9 cellular contexts compared by ENCODE assay signal in genomic region chr14:35229495-35230089, GRCh38.
DNase-seq lines count a peak whose midpoint lies in the region; ATAC-seq and TF ChIP-seq lines count a peak whose summit lies in the region.
"Had no signal": no experiment of that assay in that cellular context is flagged by ENCODE, and none has a peak within 500 bp of the region (broad histone marks: within the 10 kb centered on the region; RNA-seq: fewer than 3 reads in every experiment).

No MANE protein-coding gene starts in this region.

- H3K27ac ChIP-seq in uterus, result no peak overlapping the region

- TF ChIP-seq CTCF in uterus (IDR thresholded peaks at IDR 0.05), result peak in 3 of 4 experiments; percentile 11 to 31 (median 23)

- intact Hi-C loops in uterus (cut with DNase I; ENCODE audit: low total_unique reads), result no loop called here

- no peaks in the 10 kb centered on the region for H3K27me3 Mint-ChIP-seq in stimulated activated naive CD8-positive, alpha-beta T cell treated with anti-CD3 and anti-CD28 coated beads, Interleukin-15, amount 100 ng/mL, for 72 hours
- no peaks in the 10 kb centered on the region for H3K27me3 Mint-ChIP-seq in effector memory CD8-positive, alpha-beta T cell
- H3K27me3 Mint-ChIP-seq: stimulated activated naive CD8-positive, alpha-beta T cell treated with anti-CD3 and anti-CD28 coated beads, Interleukin-15, Interleukin-2, amounts not matched to agents 100 ng/mL and 50 ng/mL, for 24 hours had no signal

- no peak for TF ChIP-seq POLR2A in uterus (IDR thresholded peaks at IDR 0.05)

- DNase-seq in stimulated activated naive CD8-positive, alpha-beta T cell treated with anti-CD3 and anti-CD28 coated beads, Interleukin-15, amount 100 ng/mL, for 72 hours, result no peak
- DNase-seq in stimulated activated naive CD8-positive, alpha-beta T cell treated with anti-CD3 and anti-CD28 coated beads, Interleukin-15, Interleukin-2, amounts not matched to agents 100 U/mL and 50 U/mL, for 24 hours, result no peak
- peak; percentile 17 for DNase-seq in NCI-H526 treated with DMSO at 0.1 percent for 48 hours (lab: John Stamatoyannopoulos, UW)
- DNase-seq in effector memory CD8-positive, alpha-beta T cell, result no peak
- DNase-seq in uterus, result no peak
- DNase-seq in stimulated activated CD4-positive, alpha-beta T cell treated with anti-CD3 and anti-CD28 coated beads, Interleukin-12 subunit alpha, Interleukin-12 subunit beta, amount 100 ng/mL, for 4 hours, result no peak
- DNase-seq in HPDE6-E6E7 (ENCODE audit: extremely low spot score), result no peak

- no peaks in the 10 kb centered on the region for H3K27me3 ChIP-seq in uterus

- peak; percentile 78 for ATAC-seq in stimulated activated naive CD8-positive, alpha-beta T cell treated with anti-CD3 and anti-CD28 coated beads, Interleukin-15, amount 100 ng/mL, for 72 hours
- ATAC-seq in stimulated activated naive CD8-positive, alpha-beta T cell treated with anti-CD3 and anti-CD28 coated beads, Interleukin-15, Interleukin-2, amounts not matched to agents 100 U/mL and 50 U/mL, for 24 hours, result no peak
- peak; percentile 45 for ATAC-seq in effector memory CD8-positive, alpha-beta T cell (replicated peaks)
- ATAC-seq in GM21526 (IDR thresholded peaks at IDR 0.05; ENCODE audit: low FRiP score, unreplicated experiment), result no peak

- peak overlapping the region in 1 of 2 donors; percentile 12 for H3K4me3 Mint-ChIP-seq in stimulated activated naive CD8-positive, alpha-beta T cell treated with anti-CD3 and anti-CD28 coated beads, Interleukin-15, amount 100 ng/mL, for 72 hours
- no peak overlapping the region for H3K4me3 Mint-ChIP-seq in effector memory CD8-positive, alpha-beta T cell
- H3K4me3 Mint-ChIP-seq: stimulated activated naive CD8-positive, alpha-beta T cell treated with anti-CD3 and anti-CD28 coated beads, Interleukin-15, Interleukin-2, amounts not matched to agents 100 ng/mL and 50 ng/mL, for 24 hours had no signal

- H3K36me3 Mint-ChIP-seq in effector memory CD8-positive, alpha-beta T cell (ENCODE audit: insufficient read depth), result no peaks in the 10 kb centered on the region

- H3K4me3 ChIP-seq in uterus, result no peak overlapping the region

- no peaks in the 10 kb centered on the region for H3K4me1 ChIP-seq in uterus

- no peak overlapping the region for H3K27ac Mint-ChIP-seq in stimulated activated naive CD8-positive, alpha-beta T cell treated with anti-CD3 and anti-CD28 coated beads, Interleukin-15, amount 100 ng/mL, for 72 hours
- no peak overlapping the region for H3K27ac Mint-ChIP-seq in effector memory CD8-positive, alpha-beta T cell
- H3K27ac Mint-ChIP-seq: stimulated activated naive CD8-positive, alpha-beta T cell treated with anti-CD3 and anti-CD28 coated beads, Interleukin-15, Interleukin-2, amounts not matched to agents 100 ng/mL and 50 ng/mL, for 24 hours had no signal

- H3K9me3 Mint-ChIP-seq in stimulated activated naive CD8-positive, alpha-beta T cell treated with anti-CD3 and anti-CD28 coated beads, Interleukin-15, amount 100 ng/mL, for 72 hours, result no peaks in the 10 kb centered on the region
- H3K9me3 Mint-ChIP-seq in effector memory CD8-positive, alpha-beta T cell, result no peaks in the 10 kb centered on the region
- H3K9me3 Mint-ChIP-seq: stimulated activated naive CD8-positive, alpha-beta T cell treated with anti-CD3 and anti-CD28 coated beads, Interleukin-15, Interleukin-2, amounts not matched to agents 100 ng/mL and 50 ng/mL, for 24 hours had no signal

- no peaks in the 10 kb centered on the region for H3K9me3 ChIP-seq in uterus

- peaks cover 24% of the 10 kb centered on the region for H3K4me1 Mint-ChIP-seq in stimulated activated naive CD8-positive, alpha-beta T cell treated with anti-CD3 and anti-CD28 coated beads, Interleukin-15, amount 100 ng/mL, for 72 hours
- peaks cover 13% of the 10 kb centered on the region in 2 donors for H3K4me1 Mint-ChIP-seq in effector memory CD8-positive, alpha-beta T cell (ENCODE audit: low read depth in 2 of 2)

- H3K36me3 ChIP-seq in uterus, result no peaks in the 10 kb centered on the region

Comparison
In these comparisons a context has a peak if more than half of its experiments do, and no peak if none do; other contexts are left out.
1. ATAC-seq: peak in stimulated activated naive CD8-positive, alpha-beta T cell treated with anti-CD3 and anti-CD28 coated beads, Interleukin-15, amount 100 ng/mL, for 72 hours (single experiment) and effector memory CD8-positive, alpha-beta T cell (single experiment); none in stimulated activated naive CD8-positive, alpha-beta T cell treated with anti-CD3 and anti-CD28 coated beads, Interleukin-15, Interleukin-2, amounts not matched to agents 100 U/mL and 50 U/mL, for 24 hours (single experiment) and GM21526 (single experiment).